Comparison of ENCODE assay signal across 25 cellular contexts in the genomic region with DNA sequence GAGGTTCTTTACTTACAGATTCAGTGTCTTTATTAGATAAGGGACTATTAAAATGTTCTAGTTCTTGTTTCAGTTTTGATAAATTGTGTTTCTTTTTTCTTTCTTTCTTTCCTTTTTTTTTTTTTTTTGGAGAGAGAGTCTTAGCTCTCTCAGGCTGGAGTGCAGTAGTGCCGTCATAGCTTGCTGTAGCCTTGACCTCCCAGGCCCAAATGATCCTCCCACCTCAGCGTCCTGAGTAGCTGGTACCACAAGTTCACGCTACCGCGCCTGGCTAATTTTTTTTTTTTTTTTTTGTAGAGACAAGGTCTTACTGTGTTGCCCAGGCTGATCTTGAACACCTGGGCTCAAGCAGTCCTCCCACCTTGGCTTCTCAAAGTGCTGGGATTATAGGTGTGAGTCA.
"Had no signal": no experiment of that assay in that cellular context is flagged by ENCODE, and none has a peak within 500 bp of the region (broad histone marks: within the 10 kb centered on the region; RNA-seq: fewer than 3 reads in every experiment).

No MANE protein-coding gene starts in this region.

- H3K4me3 Mint-ChIP-seq: activated CD4-positive, alpha-beta memory T cell treated with anti-CD3 and anti-CD28 coated beads, Interleukin-2, amount 10 ng/mL, durations not matched to agents 7 days and 5 days; activated CD4-positive, alpha-beta T cell treated with anti-CD3 and anti-CD28 coated beads for 36 hours; T-helper 17 cell had no signal

- ATAC-seq: activated CD4-positive, alpha-beta T cell treated with anti-CD3 and anti-CD28 coated beads for 36 hours; activated naive CD4-positive, alpha-beta T cell treated with anti-CD3 and anti-CD28 coated beads, Interleukin-2, amount 50 U/mL, for 72 hours; T-helper 17 cell had no signal

- H3K36me3 ChIP-seq: breast epithelium had no signal

- H3K4me1 ChIP-seq: breast epithelium had no signal

- H3K4me3 ChIP-seq: breast epithelium had no signal

- H3K9me3 Mint-ChIP-seq: activated CD4-positive, alpha-beta memory T cell treated with anti-CD3 and anti-CD28 coated beads, Interleukin-2, amount 10 ng/mL, durations not matched to agents 7 days and 5 days; activated naive CD4-positive, alpha-beta T cell treated with anti-CD3 and anti-CD28 coated beads, Interleukin-2, amount 50 U/mL, for 72 hours had no signal

- H3K4me1 Mint-ChIP-seq: activated CD4-positive, alpha-beta memory T cell treated with anti-CD3 and anti-CD28 coated beads, Interleukin-2, amount 10 ng/mL, durations not matched to agents 7 days and 5 days; T-helper 17 cell had no signal

- H3K27me3 Mint-ChIP-seq: activated CD4-positive, alpha-beta memory T cell treated with anti-CD3 and anti-CD28 coated beads, Interleukin-2, amount 10 ng/mL, durations not matched to agents 7 days and 5 days; activated CD4-positive, alpha-beta T cell treated with anti-CD3 and anti-CD28 coated beads for 36 hours; T-helper 17 cell had no signal

- H3K27ac Mint-ChIP-seq: activated CD4-positive, alpha-beta memory T cell treated with anti-CD3 and anti-CD28 coated beads, Interleukin-2, amount 10 ng/mL, durations not matched to agents 7 days and 5 days; activated CD4-positive, alpha-beta T cell treated with anti-CD3 and anti-CD28 coated beads for 36 hours; T-helper 17 cell had no signal

- DNase-seq: activated CD4-positive, alpha-beta memory T cell treated with anti-CD3 and anti-CD28 coated beads, Interleukin-2, amount 10 ng/mL, durations not matched to agents 7 days and 5 days; activated CD4-positive, alpha-beta T cell treated with anti-CD3 and anti-CD28 coated beads for 36 hours; activated CD4-positive, alpha-beta T cell treated with anti-CD3 and anti-CD28 coated beads, Interleukin-2, amount 50 U/mL, for 1 hour; activated CD8-positive, alpha-beta memory T cell treated with anti-CD3 and anti-CD28 coated beads, Interleukin-2, amount 50 U/mL, for 48 hours; activated gamma-delta T cell; activated T-cell treated with anti-CD3 and anti-CD28 coated beads, Interleukin-2, amount 50 U/mL, for 1 hour; aorta; caudate nucleus; IMR-90; KG1; NCI-H1092 treated with DMSO at 0.1 percent for 48 hours; NCI-H1417 treated with DMSO at 0.1 percent for 48 hours; NCI-H1694; NCI-H2029; NCI-H2107; NCI-H345; NCI-H510A; NCI-H526 treated with DMSO at 0.1 percent for 48 hours; NCI-H82; SIG-M5; T-helper 17 cell; T-helper 9 cell; WERI-Rb-1 had no signal

- H3K27me3 ChIP-seq: breast epithelium had no signal

- H3K9me3 ChIP-seq: breast epithelium had no signal

- H3K27ac ChIP-seq: breast epithelium, WERI-Rb-1 had no signal
